Comparison of ENCODE assay signal across 6 cellular contexts in genomic region chr15:21269673-21270072, GRCh38.
DNase-seq lines count a peak whose midpoint lies in the region; ATAC-seq and TF ChIP-seq lines count a peak whose summit lies in the region.
"Not testable (repeated sequence)": the region's sequence is repeated elsewhere in the genome, so short reads cannot be mapped to it uniquely, and the experiment has no call there.

No MANE protein-coding gene starts in this region.

- not testable (repeated sequence) for H3K27me3 ChIP-seq in hepatocyte; lower lobe of right lung (ENCODE audit: low read depth)

- H3K4me2 ChIP-seq in hepatocyte = not testable (repeated sequence)

- H3K9me3 Mint-ChIP-seq in osteocyte (ENCODE audit: unreplicated experiment) = peaks cover 57% of the 10 kb centered on the region

- WGBS in hepatocyte (ENCODE audit: low lambda C conversion rate, missing lambda C conversion rate) = 57% methylated on average over 4 of the region's 4 CpGs

- not testable (repeated sequence) for H3K79me2 ChIP-seq in hepatocyte

- not testable (repeated sequence) for H3K27ac ChIP-seq in hepatocyte, lower lobe of right lung

- TF ChIP-seq CTCF in hepatocyte (IDR thresholded peaks at IDR 0.05; ENCODE audit: poor library complexity); lower lobe of right lung (IDR thresholded peaks at IDR 0.05); osteocyte (IDR thresholded peaks at IDR 0.05): not testable (repeated sequence)

- H2AFZ ChIP-seq in hepatocyte = not testable (repeated sequence)

- not testable (repeated sequence) for H3K4me3 ChIP-seq in hepatocyte, lower lobe of right lung

- H3K4me1 ChIP-seq in hepatocyte (ENCODE audit: insufficient read depth); lower lobe of right lung: not testable (repeated sequence)

- peak; percentile 0 for DNase-seq in HCEC 1CT
- peak; percentile 62 for DNase-seq in activated effector memory CD4-positive, alpha-beta T cell treated with anti-CD3 and anti-CD28 coated beads, Interleukin-2, amount 50 U/mL, for 16 hours
- peak; percentile 0 for DNase-seq in glomerular visceral epithelial cell (ENCODE audit: extremely low spot score)
- peak; percentile 1 for DNase-seq in hepatocyte (ENCODE audit: low spot score)
- peak; percentile 29 for DNase-seq in lower lobe of right lung
- peak; percentile 85 for DNase-seq in osteocyte (ENCODE audit: extremely low spot score, unreplicated experiment)

- intact Hi-C loops in lower lobe of right lung (cut with DNase I) = not testable (repeated sequence)

- H3K4me1 Mint-ChIP-seq in osteocyte (ENCODE audit: unreplicated experiment) = not testable (repeated sequence)

- not testable (repeated sequence) for H3K27me3 Mint-ChIP-seq in osteocyte (ENCODE audit: unreplicated experiment)

- H3K27ac Mint-ChIP-seq in osteocyte (ENCODE audit: unreplicated experiment) = not testable (repeated sequence)

- not testable (repeated sequence) for H3K4me3 Mint-ChIP-seq in osteocyte (ENCODE audit: unreplicated experiment)

- H3K9me3 ChIP-seq in hepatocyte (ENCODE audit: low read depth) = peaks cover 34% of the 10 kb centered on the region
- H3K9me3 ChIP-seq in lower lobe of right lung = not testable (repeated sequence)

- not testable (repeated sequence) for H3K36me3 Mint-ChIP-seq in osteocyte (ENCODE audit: unreplicated experiment)

- ATAC-seq in lower lobe of right lung = not testable (repeated sequence)

- not testable (repeated sequence) for H3K9me2 ChIP-seq in hepatocyte (replicated peaks; ENCODE audit: insufficient read depth)

- not testable (repeated sequence) for H3K36me3 ChIP-seq in hepatocyte (replicated peaks; ENCODE audit: insufficient read depth, low read depth); lower lobe of right lung

- H4K20me1 ChIP-seq in hepatocyte (ENCODE audit: insufficient read depth, poor library complexity, severe bottlenecking) = not testable (repeated sequence)

Comparison
In these comparisons a context has a peak if more than half of its experiments do, and no peak if none do; other contexts are left out.
1. DNase-seq: peak in every context shown above with its lines; median percentile 85 in osteocyte; 62 in activated effector memory CD4-positive, alpha-beta T cell treated with anti-CD3 and anti-CD28 coated beads, Interleukin-2, amount 50 U/mL, for 16 hours; 29 in lower lobe of right lung; 1 in hepatocyte; 0 in HCEC 1CT; 0 in glomerular visceral epithelial cell.